Comparison of ENCODE assay signal across 15 cellular contexts in genomic region chr1:27399251-27399885, GRCh38.
DNase-seq lines count a peak whose midpoint lies in the region; ATAC-seq lines count a peak whose summit lies in the region.
"Had no signal": no experiment of that assay in that cellular context is flagged by ENCODE, and none has a peak within 500 bp of the region (broad histone marks: within the 10 kb centered on the region; RNA-seq: fewer than 3 reads in every experiment).

No MANE protein-coding gene starts in this region.

- CTCF ChIA-PET in activated naive CD4-positive, alpha-beta T cell treated with anti-CD3 and anti-CD28 coated beads, Interleukin-2, amount 10 ng/mL, durations not matched to agents 7 days and 5 days (lab: Charles Lee): interaction anchor here (2.2 to 19.8 kb wide), 3 partner anchors 98 to 264 kb away, joined by 7 to 536 read pairs (median 103); partner anchors contain the start of gene AHDC1

- H3K4me3 Mint-ChIP-seq in activated naive CD4-positive, alpha-beta T cell treated with anti-CD3 and anti-CD28 coated beads, Interleukin-2, amount 10 ng/mL, durations not matched to agents 7 days and 5 days: no peak overlapping the region
- H3K4me3 Mint-ChIP-seq in stimulated activated effector memory CD8-positive, alpha-beta T cell treated with anti-CD3 and anti-CD28 coated beads, Interleukin-12 subunit alpha, Interleukin-12 subunit beta, amount 100 ng/mL, for 72 hours: no peak overlapping the region
- H3K4me3 Mint-ChIP-seq: T-cell had no signal

- no peaks in the 10 kb centered on the region for H3K9me3 Mint-ChIP-seq in activated naive CD4-positive, alpha-beta T cell treated with anti-CD3 and anti-CD28 coated beads, Interleukin-2, amount 10 ng/mL, durations not matched to agents 7 days and 5 days
- H3K9me3 Mint-ChIP-seq in stimulated activated effector memory CD8-positive, alpha-beta T cell treated with anti-CD3 and anti-CD28 coated beads, Interleukin-12 subunit alpha, Interleukin-12 subunit beta, amount 100 ng/mL, for 72 hours: no peaks in the 10 kb centered on the region
- H3K9me3 Mint-ChIP-seq: T-cell had no signal

- peak overlapping the region; percentile 19 for H3K27ac Mint-ChIP-seq in activated naive CD4-positive, alpha-beta T cell treated with anti-CD3 and anti-CD28 coated beads, Interleukin-2, amount 10 ng/mL, durations not matched to agents 7 days and 5 days
- peak overlapping the region; percentile 80 for H3K27ac Mint-ChIP-seq in stimulated activated effector memory CD8-positive, alpha-beta T cell treated with anti-CD3 and anti-CD28 coated beads, Interleukin-12 subunit alpha, Interleukin-12 subunit beta, amount 100 ng/mL, for 72 hours

- DNase-seq in activated naive CD4-positive, alpha-beta T cell treated with anti-CD3 and anti-CD28 coated beads, Interleukin-2, amount 10 ng/mL, durations not matched to agents 7 days and 5 days: no peak
- no peak for DNase-seq in activated naive CD4-positive, alpha-beta T cell (lab: John Stamatoyannopoulos, UW)
- peak; percentile 90 for DNase-seq in NCI-H2227 treated with DMSO at 0.1 percent for 48 hours (lab: John Stamatoyannopoulos, UW)
- DNase-seq in islet precursor cell: peak; percentile 52
- no peak for DNase-seq in stimulated activated effector memory CD8-positive, alpha-beta T cell treated with anti-CD3 and anti-CD28 coated beads, Interleukin-12 subunit alpha, Interleukin-12 subunit beta, amount 100 ng/mL, for 72 hours (ENCODE audit: low spot score in 2 of 2)
- DNase-seq: activated effector memory CD4-positive, alpha-beta T cell treated with Interleukin-2 at 50 U/mL for 16 hours; colonic mucosa; gastrocnemius medialis; GOT3; NCI-H2029 treated with DMSO at 0.1 percent for 48 hours; RPMI8226; T-cell had no signal

- no peaks in the 10 kb centered on the region for H3K36me3 Mint-ChIP-seq in activated naive CD4-positive, alpha-beta T cell treated with anti-CD3 and anti-CD28 coated beads, Interleukin-2, amount 10 ng/mL, durations not matched to agents 7 days and 5 days
- peaks cover 69% of the 10 kb centered on the region for H3K36me3 Mint-ChIP-seq in stimulated activated effector memory CD8-positive, alpha-beta T cell treated with anti-CD3 and anti-CD28 coated beads, Interleukin-12 subunit alpha, Interleukin-12 subunit beta, amount 100 ng/mL, for 72 hours
- H3K36me3 Mint-ChIP-seq: T-cell had no signal

- H3K27me3 Mint-ChIP-seq in activated naive CD4-positive, alpha-beta T cell treated with anti-CD3 and anti-CD28 coated beads, Interleukin-2, amount 10 ng/mL, durations not matched to agents 7 days and 5 days: no peaks in the 10 kb centered on the region
- H3K27me3 Mint-ChIP-seq: T-cell had no signal

- no peak for ATAC-seq in stimulated activated effector memory CD8-positive, alpha-beta T cell treated with anti-CD3 and anti-CD28 coated beads, Interleukin-12 subunit alpha, Interleukin-12 subunit beta, amount 100 ng/mL, for 72 hours
- ATAC-seq in GM19463 (IDR thresholded peaks at IDR 0.05; ENCODE audit: unreplicated experiment): no peak
- ATAC-seq in GM19452 (IDR thresholded peaks at IDR 0.05; ENCODE audit: unreplicated experiment): no peak
- no peak for ATAC-seq in GM19328 (IDR thresholded peaks at IDR 0.05; ENCODE audit: unreplicated experiment)
- ATAC-seq: gastrocnemius medialis, T-cell had no signal

- H3K4me1 Mint-ChIP-seq in activated naive CD4-positive, alpha-beta T cell treated with anti-CD3 and anti-CD28 coated beads, Interleukin-2, amount 10 ng/mL, durations not matched to agents 7 days and 5 days: peaks cover 22% of the 10 kb centered on the region
- H3K4me1 Mint-ChIP-seq in stimulated activated effector memory CD8-positive, alpha-beta T cell treated with anti-CD3 and anti-CD28 coated beads, Interleukin-12 subunit alpha, Interleukin-12 subunit beta, amount 100 ng/mL, for 72 hours: peaks cover 32% of the 10 kb centered on the region

Comparison
In these comparisons a context has a peak if more than half of its experiments do, and no peak if none do; other contexts are left out.
1. DNase-seq: peak in NCI-H2227 treated with DMSO at 0.1 percent for 48 hours (single experiment) and islet precursor cell (single experiment); none in activated naive CD4-positive, alpha-beta T cell treated with anti-CD3 and anti-CD28 coated beads, Interleukin-2, amount 10 ng/mL, durations not matched to agents 7 days and 5 days (single experiment), activated naive CD4-positive, alpha-beta T cell (0 of 4) and stimulated activated effector memory CD8-positive, alpha-beta T cell treated with anti-CD3 and anti-CD28 coated beads, Interleukin-12 subunit alpha, Interleukin-12 subunit beta, amount 100 ng/mL, for 72 hours (0 of 2).